Comparison of ENCODE assay signal across 10 cellular contexts in genomic region chr14:38065101-38065762, GRCh38.
DNase-seq lines count a peak whose midpoint lies in the region; ATAC-seq, FAIRE-seq and TF ChIP-seq lines count a peak whose summit lies in the region.
"Had no signal": no experiment of that assay in that cellular context is flagged by ENCODE, and none has a peak within 500 bp of the region (broad histone marks: within the 10 kb centered on the region; RNA-seq: fewer than 3 reads in every experiment).

No MANE protein-coding gene starts in this region.

- ATAC-seq in WTC11 (peak; percentile 58), psoas muscle (no peak)
- ATAC-seq: Right ventricle myocardium inferior had no signal

- H3K27me3 Mint-ChIP-seq in WTC11 (ENCODE audit: low read depth), result peaks cover 5% of the 10 kb centered on the region; the same call in 1 of the 2 replicates
- no peaks in the 10 kb centered on the region for H3K27me3 Mint-ChIP-seq in activated naive CD8-positive, alpha-beta T cell

- CTCF ChIA-PET in WTC11 (lab: Charles Lee), result interaction anchor here (0.7 kb wide), 1 partner anchor 11 kb away, joined by 3 read pairs; no protein-coding TSS in a partner anchor

- H3K27me3 ChIP-seq in psoas muscle (ENCODE audit: insufficient read depth in 3 of 3, low read length in 2 of 3), result peaks cover 0 to 2% (median 0%) of the 10 kb centered on the region in 3 donors

- WGBS in psoas muscle, 3 donors, result 73 to 80% (median 78%) methylated on average over 6 of the region's 6 CpGs

- H3K4me1 Mint-ChIP-seq in WTC11, result no peaks in the 10 kb centered on the region
- peaks cover 48% of the 10 kb centered on the region for H3K4me1 Mint-ChIP-seq in activated naive CD8-positive, alpha-beta T cell (ENCODE audit: low read depth)

- peaks cover 46% of the 10 kb centered on the region for H3K9me3 Mint-ChIP-seq in WTC11
- peaks cover 11% of the 10 kb centered on the region for H3K9me3 Mint-ChIP-seq in activated naive CD8-positive, alpha-beta T cell (ENCODE audit: low read depth)

- no peak overlapping the region for H3K27ac ChIP-seq in psoas muscle

- H3K4me1 ChIP-seq in psoas muscle, result no peaks in the 10 kb centered on the region

- no peak for FAIRE-seq in urothelium cell line (lab: Jason Lieb, UNC)
- FAIRE-seq in GM19239 (lab: Jason Lieb, UNC), result no peak
- FAIRE-seq: G401.6 had no signal

- POLR2A ChIA-PET in WTC11 (lab: Charles Lee), result no interaction called here

- no peak overlapping the region for H3K27ac Mint-ChIP-seq in WTC11
- peak overlapping the region; percentile 93 for H3K27ac Mint-ChIP-seq in activated naive CD8-positive, alpha-beta T cell

- H3K36me3 Mint-ChIP-seq in WTC11, result peaks cover 31% of the 10 kb centered on the region
- H3K36me3 Mint-ChIP-seq in activated naive CD8-positive, alpha-beta T cell, result peaks cover 6% of the 10 kb centered on the region

- H3K9me3 ChIP-seq in psoas muscle, result no peaks in the 10 kb centered on the region

- H3K36me3 ChIP-seq in psoas muscle (ENCODE audit: insufficient read depth in 1 of 2, low read depth in 1 of 2), result no peaks in the 10 kb centered on the region

- H3K4me3 ChIP-seq in psoas muscle, result no peak overlapping the region

- peak; percentile 11 for DNase-seq in H4 (ENCODE audit: low spot score)
- no peak for DNase-seq in WTC11 (ENCODE audit: low spot score)
- peak in 2 of 3 experiments; percentile 19 to 28 for DNase-seq in stimulated activated CD4-positive, alpha-beta T cell treated with anti-CD3 and anti-CD28 coated beads, TNF-alpha, amount 100 ng/mL, for 4 hours (ENCODE audit: low read depth in 3 of 3)
- no peak for DNase-seq in psoas muscle
- no peak for DNase-seq in urothelium cell line (ENCODE audit: low spot score)
- no peak for DNase-seq in GM19239 (ENCODE audit: insufficient read length, low spot score)
- DNase-seq in COLO668 (lab: John Stamatoyannopoulos, UW; ENCODE audit: unreplicated experiment), result no peak

- TF ChIP-seq CTCF in WTC11 (IDR thresholded peaks at IDR 0.05), result no peak
- TF ChIP-seq CTCF in psoas muscle (IDR thresholded peaks at IDR 0.05), result no peak

- intact Hi-C loops in psoas muscle (cut with DNase I), result no loop called here

- H3K4me3 Mint-ChIP-seq in WTC11, result no peak overlapping the region
- peak overlapping the region; percentile 81 for H3K4me3 Mint-ChIP-seq in activated naive CD8-positive, alpha-beta T cell

TF ChIP-seq in WTC11, 78 proteins besides CTCF, POLR2A, EP300 and RAD21:
- TF ChIP-seq NFATC4 (CRISPR knock-in tag; IDR thresholded peaks at IDR 0.05) (no peak), FOXP1 (CRISPR knock-in tag; IDR thresholded peaks at IDR 0.05; ENCODE audit: borderline replicate concordance) (no peak)

Comparison
In these comparisons a context has a peak if more than half of its experiments do, and no peak if none do; other contexts are left out.
1. DNase-seq: peak in H4 (single experiment) and stimulated activated CD4-positive, alpha-beta T cell treated with anti-CD3 and anti-CD28 coated beads, TNF-alpha, amount 100 ng/mL, for 4 hours (2 of 3); none in WTC11 (single experiment), psoas muscle (0 of 2), urothelium cell line (single experiment), GM19239 (single experiment) and COLO668 (single experiment).